ENCODE assay signal across 21 cellular contexts in the genomic region with DNA sequence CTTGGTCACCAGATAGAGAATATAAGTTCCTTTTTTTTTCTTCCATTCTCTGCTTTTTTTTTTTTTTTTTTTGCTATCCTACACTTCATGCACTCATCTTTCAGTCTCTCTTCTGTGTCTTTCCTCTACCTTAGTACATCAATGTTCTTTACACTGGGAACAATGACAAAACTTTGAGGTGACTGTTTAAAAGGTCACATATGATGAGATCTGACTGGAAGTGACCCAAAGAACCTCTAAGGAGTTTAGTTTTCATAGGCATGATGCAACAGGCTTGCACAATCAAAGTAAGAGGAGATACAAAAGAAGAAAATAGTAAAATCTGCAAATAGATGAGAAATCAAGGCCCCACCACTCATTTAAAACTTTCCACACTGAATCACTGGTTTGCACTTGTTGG.
"Had no signal": no experiment of that assay in that cellular context is flagged by ENCODE, and none has a peak within 500 bp of the region (broad histone marks: within the 10 kb centered on the region; RNA-seq: fewer than 3 reads in every experiment).

No MANE protein-coding gene starts in this region.

- ATAC-seq: Panc1, PC-3 had no signal

- DNase-seq: IMR-90, Karpas-422, KG1, MM.1S, NCI-H1092, NCI-H1105 treated with DMSO at 0.1 percent for 48 hours, NCI-H1417 treated with DMSO at 0.1 percent for 48 hours, NCI-H146, NCI-H1694 treated with DMSO at 0.1 percent for 48 hours, NCI-H1930, NCI-H2081, NCI-H2107, NCI-H2227 treated with DMSO at 0.1 percent for 48 hours, NCI-H524 treated with DMSO at 0.1 percent for 48 hours, NCI-H69, NCI-H774, PC-3, SHP77, SK-N-SH, SW 1271 had no signal
